ENCODE assay signal across 17 cellular contexts in genomic region chr12:27673285-27673684, GRCh38. TPM values are rescaled to one million over a fixed set of nuclear protein-coding genes. Genes with fewer than 3 reads are reported as not detected.
A peak's percentile ranks its signal among the peaks of the same experiment; 100 is the strongest.
DNase-seq lines count a peak whose midpoint lies in the region; TF ChIP-seq lines count a peak whose summit lies in the region.
"Had no signal": no experiment of that assay in that cellular context is flagged by ENCODE, and none has a peak within 500 bp of the region (broad histone marks: within the 10 kb centered on the region; RNA-seq: fewer than 3 reads in every experiment).

No MANE protein-coding gene starts in this region.

- H3K79me1 ChIP-seq in mesenchymal stem cell (replicated peaks; ENCODE audit: low read length, poor library complexity, severe bottlenecking) = peaks cover 4% of the 10 kb centered on the region

- H3K23ac ChIP-seq in mesenchymal stem cell (ENCODE audit: low read length in 2 of 2) = no peak overlapping the region

- no peak overlapping the region for H2AK5ac ChIP-seq in mesenchymal stem cell (ENCODE audit: low read length, severe bottlenecking)

- no peak for TF ChIP-seq EP300 in esophagus muscularis mucosa (IDR thresholded peaks at IDR 0.05)
- no peak for TF ChIP-seq EP300 in suprapubic skin (IDR thresholded peaks at IDR 0.05)
- TF ChIP-seq EP300 in ovary (IDR thresholded peaks at IDR 0.05) = no peak

- no peaks in the 10 kb centered on the region for H3K27me3 ChIP-seq in BLaER1 treated with 17β-estradiol and CSF1 and Interleukin-3, amounts not matched to agents 10 nM and 100 nM
- no peaks in the 10 kb centered on the region for H3K27me3 ChIP-seq in esophagus muscularis mucosa
- H3K27me3 ChIP-seq in mesenchymal stem cell (ENCODE audit: control insufficient read depth in 1 of 2, insufficient read depth in 1 of 2, low read length in 2 of 2) = no peaks in the 10 kb centered on the region
- no peaks in the 10 kb centered on the region for H3K27me3 ChIP-seq in suprapubic skin
- H3K27me3 ChIP-seq in ovary = no peaks in the 10 kb centered on the region

- H3K4me3 ChIP-seq in BLaER1 treated with 17β-estradiol and CSF1 and Interleukin-3, amounts not matched to agents 10 nM and 100 nM = no peak overlapping the region
- H3K4me3 ChIP-seq in esophagus muscularis mucosa (no peak overlapping the region), mesenchymal stem cell (ENCODE audit: insufficient read depth in 1 of 2, low read depth in 1 of 2, low read length in 2 of 2) (peak overlapping the region in 1 of 2 experiments; percentile 36), suprapubic skin (no peak overlapping the region), ovary (no peak overlapping the region)

- H3K9ac ChIP-seq in BLaER1 treated with 17β-estradiol and CSF1 and Interleukin-3, amounts not matched to agents 10 nM and 100 nM = peak overlapping the region in 1 of 11 experiments; percentile 32; a peak in 2 of 22 replicates
- H3K9ac ChIP-seq in mesenchymal stem cell (ENCODE audit: low read length) = peak overlapping the region; percentile 64

- TF ChIP-seq CTCF in esophagus muscularis mucosa (IDR thresholded peaks at IDR 0.05) (no peak), suprapubic skin (IDR thresholded peaks at IDR 0.05) (no peak), ovary (IDR thresholded peaks at IDR 0.05) (no peak)

- intact Hi-C loops in esophagus muscularis mucosa (cut with DNase I) = no loop called here
- intact Hi-C loops in ovary (cut with DNase I) = no loop called here

- H3K36me3 ChIP-seq in BLaER1 treated with 17β-estradiol and CSF1 and Interleukin-3, amounts not matched to agents 10 nM and 100 nM = peaks cover 23 to 81% (median 54%) of the 10 kb centered on the region in 11 experiments
- H3K36me3 ChIP-seq in esophagus muscularis mucosa (peaks cover 10 to 74% (median 26%) of the 10 kb centered on the region in 4 donors), mesenchymal stem cell (ENCODE audit: control insufficient read depth in 1 of 2, insufficient read depth in 2 of 2, low read depth in 1 of 2, low read length in 2 of 2) (peaks cover 13 to 93% of the 10 kb centered on the region in 2 experiments), suprapubic skin (peaks cover 40% of the 10 kb centered on the region), ovary (no peaks in the 10 kb centered on the region)

- H3K4me1 ChIP-seq in BLaER1 treated with 17β-estradiol and CSF1 and Interleukin-3, amounts not matched to agents 10 nM and 100 nM = peaks cover 0 to 14% (median 12%) of the 10 kb centered on the region in 10 experiments; a peak in 16 of 20 replicates
- H3K4me1 ChIP-seq in esophagus muscularis mucosa (peaks cover 16 to 24% (median 20%) of the 10 kb centered on the region in 4 donors), mesenchymal stem cell (ENCODE audit: control insufficient read depth, insufficient read depth, low read depth, low read length) (peaks cover 1% of the 10 kb centered on the region), suprapubic skin (peaks cover 6% of the 10 kb centered on the region), ovary (ENCODE audit: insufficient read depth) (no peaks in the 10 kb centered on the region)

- peak overlapping the region in 6 of 11 experiments; percentile 5 to 48 (median 38); a peak in 9 of 22 replicates for H3K4me2 ChIP-seq in BLaER1 treated with 17β-estradiol and CSF1 and Interleukin-3, amounts not matched to agents 10 nM and 100 nM
- H3K4me2 ChIP-seq in mesenchymal stem cell (ENCODE audit: low read length, poor library complexity, severe bottlenecking) = no peak overlapping the region

- DNase-seq in esophagus muscularis mucosa (ENCODE audit: extremely low spot score) (no peak), mesenchymal stem cell (no peak), suprapubic skin (ENCODE audit: low spot score in 2 of 2) (no peak), C1 segment of cervical spinal cord (lab: John Stamatoyannopoulos, UW) (no peak), ovary (no peak), SHP77 treated with DMSO at 0.1 percent for 48 hours (lab: John Stamatoyannopoulos, UW) (no peak)
- DNase-seq in activated CD4-positive, alpha-beta T cell treated with anti-CD3 and anti-CD28 coated beads for 48 hours = no peak
- DNase-seq: ACHN; AML-193; CD4-positive, alpha-beta T cell; DMS53; KG1; NCI-H1417 treated with DMSO at 0.1 percent for 48 hours; NCI-H1930; NCI-H510A; NCI-H774 had no signal

- WGBS in esophagus muscularis mucosa = 16% methylated on average over 3 of the region's 3 CpGs
- WGBS in mesenchymal stem cell = 91% methylated on average over 1 of the region's 3 CpGs
- WGBS in suprapubic skin = 47% methylated on average over 3 of the region's 3 CpGs
- 26 to 37% (median 34%) methylated on average over 3 of the region's 3 CpGs for WGBS in ovary, 3 donors

- no peak overlapping the region for H3K27ac ChIP-seq in BLaER1 treated with 17β-estradiol and CSF1 and Interleukin-3, amounts not matched to agents 10 nM and 100 nM
- H3K27ac ChIP-seq in esophagus muscularis mucosa (replicated peaks in 1 of 4) (peak overlapping the region; percentile 24 to 40 (median 32)), mesenchymal stem cell (ENCODE audit: low read length, poor library complexity, severe bottlenecking) (no peak overlapping the region), suprapubic skin (peak overlapping the region; percentile 44), ovary (no peak overlapping the region)

- no peak overlapping the region for H2BK5ac ChIP-seq in mesenchymal stem cell (ENCODE audit: low read depth, low read length, poor library complexity, severe bottlenecking)

- no peak overlapping the region for H3K14ac ChIP-seq in mesenchymal stem cell (ENCODE audit: low read length in 2 of 2)

- H4K91ac ChIP-seq in mesenchymal stem cell (ENCODE audit: low read length) = no peak overlapping the region

- no peak overlapping the region for H2BK15ac ChIP-seq in mesenchymal stem cell (ENCODE audit: low read depth, poor library complexity, severe bottlenecking)

- TF ChIP-seq POLR2A in esophagus muscularis mucosa (IDR thresholded peaks at IDR 0.05; ENCODE audit: low read depth) (no peak), suprapubic skin (IDR thresholded peaks at IDR 0.05) (no peak), ovary (IDR thresholded peaks at IDR 0.05) (no peak)

- H2AFZ ChIP-seq in mesenchymal stem cell (ENCODE audit: low read depth, low read length) = no peak overlapping the region

- no peak overlapping the region for H2BK12ac ChIP-seq in mesenchymal stem cell (ENCODE audit: low read length in 2 of 2)

- H2BK120ac ChIP-seq in mesenchymal stem cell (ENCODE audit: low read depth, low read length) = no peak overlapping the region

- H3K9me3 ChIP-seq in BLaER1 treated with 17β-estradiol and CSF1 and Interleukin-3, amounts not matched to agents 10 nM and 100 nM (replicated peaks in 1 of 11) = no peaks in the 10 kb centered on the region
- no peaks in the 10 kb centered on the region for H3K9me3 ChIP-seq in esophagus muscularis mucosa
- H3K9me3 ChIP-seq in mesenchymal stem cell (ENCODE audit: control insufficient read depth, low read length) = no peaks in the 10 kb centered on the region
- no peaks in the 10 kb centered on the region for H3K9me3 ChIP-seq in suprapubic skin
- H3K9me3 ChIP-seq in ovary = no peaks in the 10 kb centered on the region

- H3K18ac ChIP-seq in mesenchymal stem cell (ENCODE audit: low read depth in 1 of 2, low read length in 2 of 2) = no peak overlapping the region

- no peaks in the 10 kb centered on the region for H4K20me1 ChIP-seq in BLaER1 treated with 17β-estradiol and CSF1 and Interleukin-3, amounts not matched to agents 10 nM and 100 nM

- no peak overlapping the region for H3K4ac ChIP-seq in mesenchymal stem cell (ENCODE audit: low read depth in 1 of 2, low read length in 2 of 2)

- H4K8ac ChIP-seq in mesenchymal stem cell (ENCODE audit: low read length) = no peak overlapping the region

RNA-seq across cellular contexts. Expression of gene REP15, which starts 23.0 kb away (rescaled TPM):
- total RNA-seq in esophagus muscularis mucosa (1 to 10 TPM; 1.2 to 2.5 (median 1.3) TPM), suprapubic skin (1 to 10 TPM in 3 of 4 donors, under 1 TPM in 1; 0.99 to 2.1 (median 1.5) TPM), ovary (1 to 10 TPM in 6 of 7 donors, under 1 TPM in 1; 0.57 to 3.5 (median 2.1) TPM)
- 0.55 TPM for polyA plus RNA-seq in mesenchymal stem cell (2013, experiment 1 of 2)
- 0.56 TPM for polyA plus RNA-seq in mesenchymal stem cell (2013, experiment 2 of 2)
- polyA plus RNA-seq in ovary = 1 to 10 TPM; 2.5 to 3.1 TPM
- total RNA-seq: CD4-positive, alpha-beta T cell had no signal

RNA-seq across cellular contexts. Expression of gene MRPS35, which starts 37.3 kb away (rescaled TPM):
- 10 to 100 TPM; 34.5 to 39.5 (median 37.6) TPM for total RNA-seq in esophagus muscularis mucosa
- 40.2 TPM for polyA plus RNA-seq in mesenchymal stem cell (2013, experiment 1 of 2)
- polyA plus RNA-seq in mesenchymal stem cell (2013, experiment 2 of 2) = 42.8 TPM
- total RNA-seq in suprapubic skin = 10 to 100 TPM; 35.6 to 65.8 (median 40.1) TPM
- 10 to 100 TPM; 27.9 to 44.4 (median 35.5) TPM for total RNA-seq in ovary
- 10 to 100 TPM; 23.3 to 43.4 TPM for polyA plus RNA-seq in ovary

Comparison
In these comparisons a context has a peak if more than half of its experiments do, and no peak if none do; other contexts are left out.
1. H3K27ac ChIP-seq: peak in esophagus muscularis mucosa (4 of 4) and suprapubic skin (single experiment); none in BLaER1 treated with 17β-estradiol and CSF1 and Interleukin-3, amounts not matched to agents 10 nM and 100 nM (0 of 11), mesenchymal stem cell (single experiment) and ovary (0 of 2).